In the genomic region with DNA sequence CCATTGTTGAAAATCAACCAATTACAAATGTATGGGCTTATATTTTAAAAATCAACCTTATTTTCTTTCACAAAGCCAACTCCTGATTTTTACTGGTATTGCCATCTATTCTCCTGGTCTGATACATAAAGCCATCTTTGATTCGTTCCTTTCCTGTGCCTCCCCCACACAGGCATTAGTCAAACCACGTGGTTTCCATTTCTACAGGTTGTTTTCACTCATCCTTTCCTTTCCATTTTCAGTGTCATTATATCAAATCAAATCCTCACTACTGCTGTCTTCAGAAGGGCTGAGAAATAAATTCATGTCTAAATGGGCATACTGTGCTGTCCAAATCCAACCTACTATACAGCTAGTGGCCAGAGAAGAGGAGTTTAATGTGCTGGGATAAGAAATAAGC, we compare ENCODE assay signal across 37 cellular contexts.
"Had no signal": no experiment of that assay in that cellular context is flagged by ENCODE, and none has a peak within 500 bp of the region (broad histone marks: within the 10 kb centered on the region; RNA-seq: fewer than 3 reads in every experiment).

No MANE protein-coding gene starts in this region.

- H3K27ac ChIP-seq: brain microvascular endothelial cell, cardiac muscle cell, KMS-11, Peyer's patch, VCaP had no signal

- H3K4me2 ChIP-seq: KMS-11 had no signal

- H3K4me3 ChIP-seq: cardiac muscle cell, Peyer's patch had no signal

- H3K9ac ChIP-seq: KMS-11 had no signal

- ATAC-seq: PC-3, Right ventricle myocardium inferior, SK-N-SH treated with all-trans-retinoic acid at 6 μM for 48 hours, T-cell had no signal

- H3K9me3 Mint-ChIP-seq: activated CD4-positive, alpha-beta memory T cell treated with anti-CD3 and anti-CD28 coated beads for 36 hours; activated CD4-positive, alpha-beta T cell treated with anti-CD3 and anti-CD28 coated beads, Interleukin-2, amount 10 ng/mL, durations not matched to agents 7 days and 5 days; activated naive CD4-positive, alpha-beta T cell treated with anti-CD3 and anti-CD28 coated beads, Interleukin-2, amount 50 U/mL, for 24 hours; T-cell had no signal

- H3K4me1 Mint-ChIP-seq: central memory CD8-positive, alpha-beta T cell; T-cell had no signal

- H3K27me3 Mint-ChIP-seq: activated B cell treated with CpG ODN at 0.5 μM for 24 hours; activated CD4-positive, alpha-beta memory T cell treated with anti-CD3 and anti-CD28 coated beads for 36 hours; activated CD4-positive, alpha-beta T cell treated with anti-CD3 and anti-CD28 coated beads, Interleukin-2, amount 10 ng/mL, durations not matched to agents 7 days and 5 days; activated naive CD4-positive, alpha-beta T cell treated with anti-CD3 and anti-CD28 coated beads, Interleukin-2, amount 50 U/mL, for 24 hours; central memory CD8-positive, alpha-beta T cell; T-cell had no signal

- DNase-seq: activated B cell treated with CpG ODN at 0.5 μM for 24 hours; activated CD4-positive, alpha-beta memory T cell treated with anti-CD3 and anti-CD28 coated beads for 36 hours; activated CD4-positive, alpha-beta T cell treated with anti-CD3 and anti-CD28 coated beads, Interleukin-2, amount 10 ng/mL, durations not matched to agents 7 days and 5 days; activated CD4-positive, CD25-positive, alpha-beta regulatory T cell treated with anti-CD3 and anti-CD28 coated beads, Interleukin-2, amount 50 U/mL, for 72 hours; activated effector memory CD4-positive, alpha-beta T cell treated with anti-CD3 and anti-CD28 coated beads, Interleukin-2, amount 50 U/mL, for 16 hours; activated naive CD4-positive, alpha-beta T cell; activated T-cell treated with anti-CD3 and anti-CD28 coated beads, Interleukin-2, amount 50 U/mL, for 4 hours; amniotic stem cell; aorta; brain microvascular endothelial cell; MM.1S; MV-4-11; NCI-H1092 treated with DMSO at 0.1 percent for 48 hours; NCI-H1417; NCI-H146; NCI-H187; NCI-H2029 treated with DMSO at 0.1 percent for 48 hours; NCI-H2107; NCI-H2171; NCI-H510A; NCI-H526; NCI-H748 treated with DMSO at 0.1 percent for 48 hours; NK-92 treated with Interleukin-12 subunit alpha and Interleukin-12 subunit beta, amount 100 ng/mL, for 24 hours; PC-3; Peyer's patch; RPMI8226; SIG-M5; T-cell; T-helper 2 cell; T-helper 9 cell had no signal

- H3K27ac Mint-ChIP-seq: activated B cell treated with CpG ODN at 0.5 μM for 24 hours; activated CD4-positive, alpha-beta memory T cell treated with anti-CD3 and anti-CD28 coated beads for 36 hours; activated CD4-positive, alpha-beta T cell treated with anti-CD3 and anti-CD28 coated beads, Interleukin-2, amount 10 ng/mL, durations not matched to agents 7 days and 5 days; T-cell had no signal

- H3K27me3 ChIP-seq: brain microvascular endothelial cell, cardiac muscle cell, Peyer's patch had no signal

- H3K4me3 Mint-ChIP-seq: activated B cell treated with CpG ODN at 0.5 μM for 24 hours; activated CD4-positive, alpha-beta memory T cell treated with anti-CD3 and anti-CD28 coated beads for 36 hours; activated CD4-positive, alpha-beta T cell treated with anti-CD3 and anti-CD28 coated beads, Interleukin-2, amount 10 ng/mL, durations not matched to agents 7 days and 5 days; activated naive CD4-positive, alpha-beta T cell treated with anti-CD3 and anti-CD28 coated beads, Interleukin-2, amount 50 U/mL, for 24 hours; activated T-cell treated with anti-CD3 and anti-CD28 coated beads, Interleukin-2, amount 50 U/mL, for 4 hours; central memory CD8-positive, alpha-beta T cell; T-cell had no signal

- H3K36me3 ChIP-seq: brain microvascular endothelial cell, cardiac muscle cell, Peyer's patch had no signal

- H3K9me3 ChIP-seq: Peyer's patch had no signal
